Comparison of ENCODE assay signal across 1 cellular context in genomic region chr18:36828630-36829361, GRCh38.
TF ChIP-seq lines count a peak whose summit lies in the region.

KIAA1328 (plus strand) TSS chr18:36829127; CDS start chr18:36829139, 12 bp downstream.
TPGS2 (minus strand) TSS chr18:36829002; CDS start chr18:36828767, 235 bp downstream.

TF ChIP-seq in K562, 482 proteins besides CTCF, POLR2A, EP300 and RAD21 (continued from another document and continues in another):
- TF ChIP-seq RB1 (IDR thresholded peaks at IDR 0.05; ENCODE audit: low read depth) (peak; percentile 87), ZFPM2 (CRISPR knock-in tag; IDR thresholded peaks at IDR 0.05) (no peak), ZNF583 (CRISPR knock-in tag; IDR thresholded peaks at IDR 0.05) (0 out of 2 replicates have a peak, but pooled peaks have one; percentile 9), ZNF175 (CRISPR knock-in tag; IDR thresholded peaks at IDR 0.05; ENCODE audit: low read depth) (no peak), ZC3H4 (CRISPR knock-in tag; IDR thresholded peaks at IDR 0.05; ENCODE audit: borderline replicate concordance) (no peak), THAP7 (CRISPR knock-in tag; IDR thresholded peaks at IDR 0.05) (0 out of 2 replicates have a peak, but pooled peaks have one; percentile 11), KDM4B (IDR thresholded peaks at IDR 0.05; ENCODE audit: borderline replicate concordance in 2 of 2, low read depth in 1 of 2) (peak in 1 of 2 experiments; percentile 16; a peak in 1 of 4 replicates), RNF2 (IDR thresholded peaks at IDR 0.05) (peak; percentile 69; the same call in 1 of the 2 replicates), FOXA3 (CRISPR knock-in tag; conservative IDR thresholded peaks at IDR 0.05 in 1 of 2, IDR thresholded peaks at IDR 0.05 in 1 of 2) (no peak), ZFP36 (IDR thresholded peaks at IDR 0.05; ENCODE audit: low read depth, low read length, partially characterized antibody) (no peak), VEZF1 (CRISPR knock-in tag; IDR thresholded peaks at IDR 0.05) (peak; percentile 91), ZNF696 (CRISPR knock-in tag; conservative IDR thresholded peaks at IDR 0.05) (no peak), DLX4 (CRISPR knock-in tag; IDR thresholded peaks at IDR 0.05) (no peak), SMC3 (conservative IDR thresholded peaks at IDR 0.05; ENCODE audit: insufficient read depth, low read depth, low read length) (peak; percentile 19; the same call in 1 of the 2 replicates), E2F1 (CRISPR knock-in tag; IDR thresholded peaks at IDR 0.05) (peak; percentile 51; the same call in 1 of the 2 replicates), GABPA (tag; conservative IDR thresholded peaks at IDR 0.05; ENCODE audit: low read depth) (peak; percentile 59; the same call in 1 of the 2 replicates), ZBTB40 (IDR thresholded peaks at IDR 0.05) (peak; percentile 40; the same call in 1 of the 2 replicates), ZBTB40 (CRISPR knock-in tag; IDR thresholded peaks at IDR 0.05) (no peak), ZNF780A (CRISPR knock-in tag; IDR thresholded peaks at IDR 0.05) (no peak), ZNF444 (CRISPR knock-in tag; IDR thresholded peaks at IDR 0.05) (no peak), GTF2F1 (IDR thresholded peaks at IDR 0.05; ENCODE audit: low read depth, low read length) (0 out of 2 replicates have a peak, but pooled peaks have one; percentile 44), SOX6 (IDR thresholded peaks at IDR 0.05) (0 out of 2 replicates have a peak, but pooled peaks have one; percentile 55), ZNF263 (CRISPR knock-in tag; IDR thresholded peaks at IDR 0.05; ENCODE audit: borderline replicate concordance) (peak; percentile 91), E2F6 (IDR thresholded peaks at IDR 0.05; ENCODE audit: borderline replicate concordance in 1 of 2, extremely low read depth in 1 of 2, insufficient read depth in 1 of 2, insufficient read length in 1 of 2, low read depth in 1 of 2, low read length in 1 of 2, poor library complexity in 1 of 2, severe bottlenecking in 1 of 2) (peak; percentile 80 to 92), RHOXF2B (CRISPR knock-in tag; conservative IDR thresholded peaks at IDR 0.05) (no peak), SIX5 (IDR thresholded peaks at IDR 0.05; ENCODE audit: borderline replicate concordance in 1 of 2, insufficient read depth in 1 of 2, low read depth in 1 of 2, low read length in 2 of 2) (peak; percentile 60 to 69; a peak in 3 of 4 replicates), NFIX (CRISPR knock-in tag; IDR thresholded peaks at IDR 0.05; ENCODE audit: low read depth) (no peak), RBBP5 (IDR thresholded peaks at IDR 0.05; ENCODE audit: borderline replicate concordance, insufficient read depth, low read length, poor library complexity, severe bottlenecking) (peak; percentile 92), NONO (IDR thresholded peaks at IDR 0.05; ENCODE audit: low read depth in 2 of 2, low read length in 1 of 2) (peak in 1 of 2 experiments; percentile 59; a peak in 1 of 4 replicates), ATF1 (CRISPR knock-in tag; IDR thresholded peaks at IDR 0.05) (no peak), ATF1 (tag; IDR thresholded peaks at IDR 0.05) (peak; percentile 95), KLF10 (CRISPR knock-in tag; IDR thresholded peaks at IDR 0.05) (no peak), CHD1 (IDR thresholded peaks at IDR 0.05; ENCODE audit: low read length) (no peak), CREB1 (IDR thresholded peaks at IDR 0.05) (peak; percentile 87), CREB1 (CRISPR knock-in tag; IDR thresholded peaks at IDR 0.05) (peak; percentile 80), POLR2G (IDR thresholded peaks at IDR 0.05; ENCODE audit: low read depth, low read length) (peak; percentile 95), THRB (CRISPR knock-in tag; conservative IDR thresholded peaks at IDR 0.05) (0 out of 2 replicates have a peak, but pooled peaks have one; percentile 58), TAF7 (tag; IDR thresholded peaks at IDR 0.05) (peak; percentile 68), FIP1L1 (IDR thresholded peaks at IDR 0.05; ENCODE audit: low read depth, low read length, poor library complexity, severe bottlenecking) (no peak), E2F4 (CRISPR knock-in tag; IDR thresholded peaks at IDR 0.05; ENCODE audit: low read depth) (peak; percentile 78), U2AF1 (optimal IDR thresholded peaks at IDR 0.05; ENCODE audit: low read depth, low read length) (no peak), NFYB (IDR thresholded peaks at IDR 0.05; ENCODE audit: extremely low read depth, insufficient read length) (no peak), MED1 (CRISPR knock-in tag; IDR thresholded peaks at IDR 0.05; ENCODE audit: borderline replicate concordance) (no peak), SIN3B (IDR thresholded peaks at IDR 0.05; ENCODE audit: low read depth) (peak; percentile 43), RBM34 (IDR thresholded peaks at IDR 0.05; ENCODE audit: borderline replicate concordance, insufficient read depth, low read length) (no peak), ZBTB7A (IDR thresholded peaks at IDR 0.05; ENCODE audit: borderline replicate concordance, control insufficient read depth, low read depth, low read length) (peak; percentile 82; the same call in 1 of the 2 replicates), PML (IDR thresholded peaks at IDR 0.05; ENCODE audit: low read length) (0 out of 2 replicates have a peak, but pooled peaks have one; percentile 33), BHLHE40 (IDR thresholded peaks at IDR 0.05; ENCODE audit: low read length) (peak; percentile 58)
